In genomic region chr3:78737988-78738387, GRCh38 we compare ENCODE assay signal across 16 cellular contexts.
DNase-seq lines count a peak whose midpoint lies in the region; FAIRE-seq and TF ChIP-seq lines count a peak whose summit lies in the region.
"Had no signal": no experiment of that assay in that cellular context is flagged by ENCODE, and none has a peak within 500 bp of the region (broad histone marks: within the 10 kb centered on the region; RNA-seq: fewer than 3 reads in every experiment).

No MANE protein-coding gene starts in this region.

- H3K4me3 Mint-ChIP-seq in MCF 10A (ENCODE audit: unreplicated experiment) = peak overlapping the region; percentile 28
- H3K4me3 Mint-ChIP-seq in CD8-positive, alpha-beta memory T cell = no peak overlapping the region
- no peak overlapping the region for H3K4me3 Mint-ChIP-seq in activated CD4-positive, alpha-beta memory T cell treated with anti-CD3 and anti-CD28 coated beads for 36 hours
- no peak overlapping the region for H3K4me3 Mint-ChIP-seq in activated T-helper 1 cell treated with anti-CD3 and anti-CD28 coated beads, Interleukin-12 subunit alpha, Interleukin-12 subunit beta, Interleukin-2, Interleukin-4 antibody, amounts not matched to agents 30 ng/mL and 10 ng/mL and 1 ng/mL, durations not matched to agents 14 hours and 24 hours and 36 hours
- H3K4me3 Mint-ChIP-seq: activated naive CD4-positive, alpha-beta T cell treated with anti-CD3 and anti-CD28 coated beads, Interleukin-2, amount 10 ng/mL, durations not matched to agents 7 days and 5 days; dendritic cell treated with granulocyte-macrophage colony-stimulating factor and Interleukin-4, amounts not matched to agents 40 ng/mL and 50 ng/mL, for 4 days had no signal

- H3K4me1 Mint-ChIP-seq in MCF 10A (ENCODE audit: insufficient read depth, unreplicated experiment) = peaks cover 21% of the 10 kb centered on the region
- H3K4me1 Mint-ChIP-seq in CD8-positive, alpha-beta memory T cell = no peaks in the 10 kb centered on the region
- H3K4me1 Mint-ChIP-seq in activated CD4-positive, alpha-beta memory T cell treated with anti-CD3 and anti-CD28 coated beads for 36 hours (ENCODE audit: low read depth) = no peaks in the 10 kb centered on the region
- no peaks in the 10 kb centered on the region for H3K4me1 Mint-ChIP-seq in activated T-helper 1 cell treated with anti-CD3 and anti-CD28 coated beads, Interleukin-12 subunit alpha, Interleukin-12 subunit beta, Interleukin-2, Interleukin-4 antibody, amounts not matched to agents 30 ng/mL and 10 ng/mL and 1 ng/mL, durations not matched to agents 14 hours and 24 hours and 36 hours (ENCODE audit: low read depth)
- H3K4me1 Mint-ChIP-seq: activated naive CD4-positive, alpha-beta T cell treated with anti-CD3 and anti-CD28 coated beads, Interleukin-2, amount 10 ng/mL, durations not matched to agents 7 days and 5 days had no signal

- H3K4me3 ChIP-seq in breast epithelium = no peak overlapping the region
- no peak overlapping the region for H3K4me3 ChIP-seq in fibroblast of the aortic adventitia (ENCODE audit: low read depth, low read length)
- H3K4me3 ChIP-seq in CD8-positive, alpha-beta memory T cell (ENCODE audit: low read length) = no peak overlapping the region
- H3K4me3 ChIP-seq: thyroid gland had no signal

- no TSS peak for BruUV-seq in MCF 10A (replicated peaks; lab: Mats Ljungman, UMichigan)

- CTCF ChIA-PET in MCF 10A (lab: Yijun Ruan, JAX) = interaction anchor here (0.6 to 1.0 kb wide), 2 partner anchors 36 to 42 kb away, joined by 3 to 4 read pairs; no protein-coding TSS in a partner anchor
- CTCF ChIA-PET in CD8-positive, alpha-beta memory T cell (lab: Charles Lee) = no interaction called here
- CTCF ChIA-PET in activated CD4-positive, alpha-beta memory T cell treated with anti-CD3 and anti-CD28 coated beads for 36 hours (lab: Charles Lee) = no interaction called here

- H3K4me1 ChIP-seq in breast epithelium = no peaks in the 10 kb centered on the region
- no peaks in the 10 kb centered on the region for H3K4me1 ChIP-seq in CD8-positive, alpha-beta memory T cell (ENCODE audit: insufficient read depth, low read length)
- H3K4me1 ChIP-seq: thyroid gland had no signal

- intact Hi-C loops in MCF 10A (cut with micrococcal nuclease) = loop anchor here (10.0 kb wide), 1 partner anchor 237 kb away; no protein-coding TSS in a partner anchor
- intact Hi-C loops in breast epithelium (cut with DNase I; ENCODE audit: low total_unique reads) = no loop called here
- intact Hi-C loops in activated CD4-positive, alpha-beta memory T cell treated with anti-CD3 and anti-CD28 coated beads for 36 hours (cut with micrococcal nuclease) = no loop called here
- intact Hi-C loops in activated T-helper 1 cell treated with anti-CD3 and anti-CD28 coated beads, Interleukin-12 subunit alpha, Interleukin-12 subunit beta, Interleukin-2, Interleukin-4 antibody, amounts not matched to agents 30 ng/mL and 10 ng/mL and 1 ng/mL, durations not matched to agents 14 hours and 24 hours and 36 hours (cut with micrococcal nuclease) = no loop called here

- H3K27ac ChIP-seq in breast epithelium = no peak overlapping the region
- H3K27ac ChIP-seq in CD8-positive, alpha-beta memory T cell (ENCODE audit: low read depth, low read length) = no peak overlapping the region
- H3K27ac ChIP-seq: thyroid gland had no signal

- TF ChIP-seq POLR2A in breast epithelium (IDR thresholded peaks at IDR 0.05) = no peak

- no peaks in the 10 kb centered on the region for H3K36me3 Mint-ChIP-seq in MCF 10A (ENCODE audit: insufficient read depth, unreplicated experiment)
- H3K36me3 Mint-ChIP-seq in CD8-positive, alpha-beta memory T cell = no peaks in the 10 kb centered on the region
- no peaks in the 10 kb centered on the region for H3K36me3 Mint-ChIP-seq in activated CD4-positive, alpha-beta memory T cell treated with anti-CD3 and anti-CD28 coated beads for 36 hours
- no peaks in the 10 kb centered on the region for H3K36me3 Mint-ChIP-seq in activated T-helper 1 cell treated with anti-CD3 and anti-CD28 coated beads, Interleukin-12 subunit alpha, Interleukin-12 subunit beta, Interleukin-2, Interleukin-4 antibody, amounts not matched to agents 30 ng/mL and 10 ng/mL and 1 ng/mL, durations not matched to agents 14 hours and 24 hours and 36 hours (ENCODE audit: low read depth)
- H3K36me3 Mint-ChIP-seq: activated naive CD4-positive, alpha-beta T cell treated with anti-CD3 and anti-CD28 coated beads, Interleukin-2, amount 10 ng/mL, durations not matched to agents 7 days and 5 days had no signal

- peak overlapping the region; percentile 83 for H3K27ac Mint-ChIP-seq in MCF 10A (ENCODE audit: low read depth, unreplicated experiment)
- H3K27ac Mint-ChIP-seq in CD8-positive, alpha-beta memory T cell = no peak overlapping the region
- no peak overlapping the region for H3K27ac Mint-ChIP-seq in activated CD4-positive, alpha-beta memory T cell treated with anti-CD3 and anti-CD28 coated beads for 36 hours
- H3K27ac Mint-ChIP-seq in activated T-helper 1 cell treated with anti-CD3 and anti-CD28 coated beads, Interleukin-12 subunit alpha, Interleukin-12 subunit beta, Interleukin-2, Interleukin-4 antibody, amounts not matched to agents 30 ng/mL and 10 ng/mL and 1 ng/mL, durations not matched to agents 14 hours and 24 hours and 36 hours = no peak overlapping the region
- H3K27ac Mint-ChIP-seq: activated naive CD4-positive, alpha-beta T cell treated with anti-CD3 and anti-CD28 coated beads, Interleukin-2, amount 10 ng/mL, durations not matched to agents 7 days and 5 days; dendritic cell treated with granulocyte-macrophage colony-stimulating factor and Interleukin-4, amounts not matched to agents 40 ng/mL and 50 ng/mL, for 4 days had no signal

- FAIRE-seq in urothelium cell line (lab: Jason Lieb, UNC) = no peak

- H3K36me3 ChIP-seq in breast epithelium = no peaks in the 10 kb centered on the region
- H3K36me3 ChIP-seq in CD8-positive, alpha-beta memory T cell (ENCODE audit: insufficient read depth, low read length) = no peaks in the 10 kb centered on the region
- H3K36me3 ChIP-seq: thyroid gland had no signal

- POLR2A ChIA-PET in MCF 10A (lab: Yijun Ruan, JAX) = interaction anchor here (1.0 to 2.2 kb wide), 3 partner anchors 16 to 281 kb away, joined by 3 to 8 read pairs (median 7); no protein-coding TSS in a partner anchor
- POLR2A ChIA-PET in CD8-positive, alpha-beta memory T cell (lab: Charles Lee) = no interaction called here
- POLR2A ChIA-PET in activated CD4-positive, alpha-beta memory T cell treated with anti-CD3 and anti-CD28 coated beads for 36 hours (lab: Charles Lee) = no interaction called here

- H3K27me3 Mint-ChIP-seq in MCF 10A (ENCODE audit: insufficient read depth, unreplicated experiment) = no peaks in the 10 kb centered on the region
- no peaks in the 10 kb centered on the region for H3K27me3 Mint-ChIP-seq in CD8-positive, alpha-beta memory T cell
- no peaks in the 10 kb centered on the region for H3K27me3 Mint-ChIP-seq in activated CD4-positive, alpha-beta memory T cell treated with anti-CD3 and anti-CD28 coated beads for 36 hours
- no peaks in the 10 kb centered on the region for H3K27me3 Mint-ChIP-seq in activated T-helper 1 cell treated with anti-CD3 and anti-CD28 coated beads, Interleukin-12 subunit alpha, Interleukin-12 subunit beta, Interleukin-2, Interleukin-4 antibody, amounts not matched to agents 30 ng/mL and 10 ng/mL and 1 ng/mL, durations not matched to agents 14 hours and 24 hours and 36 hours (ENCODE audit: insufficient read depth)
- H3K27me3 Mint-ChIP-seq: activated naive CD4-positive, alpha-beta T cell treated with anti-CD3 and anti-CD28 coated beads, Interleukin-2, amount 10 ng/mL, durations not matched to agents 7 days and 5 days; dendritic cell treated with granulocyte-macrophage colony-stimulating factor and Interleukin-4, amounts not matched to agents 40 ng/mL and 50 ng/mL, for 4 days had no signal

- H3K9me3 ChIP-seq in breast epithelium = no peaks in the 10 kb centered on the region
- H3K9me3 ChIP-seq in CD8-positive, alpha-beta memory T cell (ENCODE audit: low read length) = no peaks in the 10 kb centered on the region
- H3K9me3 ChIP-seq: thyroid gland had no signal

- TF ChIP-seq CTCF in MCF 10A (IDR thresholded peaks at IDR 0.05; ENCODE audit: unreplicated experiment) (no peak), breast epithelium (IDR thresholded peaks at IDR 0.05) (no peak), fibroblast of the aortic adventitia (IDR thresholded peaks at IDR 0.05; ENCODE audit: insufficient read depth, low read length) (no peak)

- DNase-seq in MCF 10A (ENCODE audit: unreplicated experiment) (peak; percentile 95), breast epithelium (ENCODE audit: low spot score in 2 of 2) (no peak), SHP77 (lab: John Stamatoyannopoulos, UW) (peak; percentile 15 to 36), fibroblast of the aortic adventitia (ENCODE audit: low read depth) (peak; percentile 11), urothelium cell line (ENCODE audit: low spot score) (peak; percentile 36)
- DNase-seq in CD8-positive, alpha-beta memory T cell = no peak
- no peak for DNase-seq in activated CD4-positive, alpha-beta memory T cell treated with anti-CD3 and anti-CD28 coated beads for 36 hours
- DNase-seq in activated T-helper 1 cell treated with anti-CD3 and anti-CD28 coated beads, Interleukin-12 subunit alpha, Interleukin-12 subunit beta, Interleukin-2, Interleukin-4 antibody, amounts not matched to agents 30 ng/mL and 10 ng/mL and 1 ng/mL, durations not matched to agents 14 hours and 24 hours and 36 hours (ENCODE audit: low spot score) = no peak
- DNase-seq: activated CD4-positive, alpha-beta T cell treated with anti-CD3 and anti-CD28 coated beads, Interleukin-2, amount 50 U/mL, for 4 hours; activated naive CD4-positive, alpha-beta T cell treated with anti-CD3 and anti-CD28 coated beads, Interleukin-2, amount 10 ng/mL, durations not matched to agents 7 days and 5 days; DND-41; hippocampal formation; MV-4-11; T-helper 2 cell; thyroid gland had no signal

- H3K27me3 ChIP-seq in breast epithelium = no peaks in the 10 kb centered on the region
- no peaks in the 10 kb centered on the region for H3K27me3 ChIP-seq in CD8-positive, alpha-beta memory T cell (ENCODE audit: insufficient read depth, low read length, poor library complexity, severe bottlenecking)
- H3K27me3 ChIP-seq: thyroid gland had no signal

- H3K9me3 Mint-ChIP-seq in MCF 10A (ENCODE audit: unreplicated experiment) = no peaks in the 10 kb centered on the region
- H3K9me3 Mint-ChIP-seq in CD8-positive, alpha-beta memory T cell = peaks cover 10 to 24% (median 11%) of the 10 kb centered on the region in 5 donors
- peaks cover 7% of the 10 kb centered on the region for H3K9me3 Mint-ChIP-seq in activated CD4-positive, alpha-beta memory T cell treated with anti-CD3 and anti-CD28 coated beads for 36 hours
- H3K9me3 Mint-ChIP-seq in activated T-helper 1 cell treated with anti-CD3 and anti-CD28 coated beads, Interleukin-12 subunit alpha, Interleukin-12 subunit beta, Interleukin-2, Interleukin-4 antibody, amounts not matched to agents 30 ng/mL and 10 ng/mL and 1 ng/mL, durations not matched to agents 14 hours and 24 hours and 36 hours = no peaks in the 10 kb centered on the region
- H3K9me3 Mint-ChIP-seq: dendritic cell treated with granulocyte-macrophage colony-stimulating factor and Interleukin-4, amounts not matched to agents 40 ng/mL and 50 ng/mL, for 4 days had no signal

Comparison
In these comparisons a context has a peak if more than half of its experiments do, and no peak if none do; other contexts are left out.
1. DNase-seq: peak in MCF 10A (single experiment), SHP77 (2 of 2), fibroblast of the aortic adventitia (single experiment) and urothelium cell line (single experiment); none in breast epithelium (0 of 2), CD8-positive, alpha-beta memory T cell (0 of 5), activated CD4-positive, alpha-beta memory T cell treated with anti-CD3 and anti-CD28 coated beads for 36 hours (single experiment) and activated T-helper 1 cell treated with anti-CD3 and anti-CD28 coated beads, Interleukin-12 subunit alpha, Interleukin-12 subunit beta, Interleukin-2, Interleukin-4 antibody, amounts not matched to agents 30 ng/mL and 10 ng/mL and 1 ng/mL, durations not matched to agents 14 hours and 24 hours and 36 hours (single experiment).